ENCODE assay signal across 21 cellular contexts in the genomic region with DNA sequence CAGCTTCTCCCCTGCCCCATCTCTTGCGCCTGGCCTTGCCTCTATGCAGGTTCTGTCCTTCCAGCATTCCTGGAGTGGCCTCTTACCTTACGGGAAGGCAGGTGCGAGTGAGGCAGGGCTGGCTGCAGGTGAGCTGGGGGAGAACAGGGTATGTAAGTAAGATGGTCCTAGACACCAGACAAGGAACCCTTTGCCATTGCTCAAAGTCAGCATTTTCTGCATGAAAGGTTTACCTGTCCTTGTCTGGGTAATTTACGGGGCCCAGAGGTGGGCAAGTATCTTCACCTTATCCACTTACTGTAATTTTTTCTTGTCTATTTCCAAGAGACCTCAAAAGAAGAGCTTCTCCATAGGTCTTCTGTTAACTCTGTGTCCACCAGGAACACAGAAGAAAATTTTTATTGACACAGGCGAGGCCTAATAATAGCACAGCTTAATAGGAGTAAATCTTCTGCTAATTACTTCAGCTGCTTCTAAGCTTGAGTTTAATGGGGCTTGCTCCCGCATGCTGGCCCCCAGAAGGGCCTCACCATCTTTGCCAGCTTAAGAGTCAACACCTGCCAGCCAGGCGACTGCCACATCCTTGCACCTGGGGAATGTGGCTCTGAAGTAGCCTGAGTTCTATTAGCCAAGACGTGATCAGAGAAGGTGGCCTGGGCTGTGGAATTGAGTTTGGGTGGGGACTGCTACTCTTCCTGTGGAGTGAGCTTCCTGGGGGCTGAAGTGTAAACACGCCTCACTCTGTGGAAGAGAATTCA. TPM values are rescaled to one million over a fixed set of nuclear protein-coding genes. Genes with fewer than 3 reads are reported as not detected.
A peak's percentile ranks its signal among the peaks of the same experiment; 100 is the strongest.
DNase-seq lines count a peak whose midpoint lies in the region; TF ChIP-seq lines count a peak whose summit lies in the region.
"Had no signal": no experiment of that assay in that cellular context is flagged by ENCODE, and none has a peak within 500 bp of the region (broad histone marks: within the 10 kb centered on the region; RNA-seq: fewer than 3 reads in every experiment).

No MANE protein-coding gene starts in this region.

- no peak overlapping the region for H3K18ac ChIP-seq in mesenchymal stem cell (ENCODE audit: low read depth in 1 of 2, low read length in 2 of 2)

- no peaks in the 10 kb centered on the region for H3F3A ChIP-seq in MM.1S (ENCODE audit: insufficient read depth, low read length)

- no peaks in the 10 kb centered on the region for H4K20me1 ChIP-seq in MM.1S (ENCODE audit: insufficient read depth, low read length)
- H4K20me1 ChIP-seq: BLaER1 had no signal

- no peak for TF ChIP-seq EP300 in suprapubic skin (IDR thresholded peaks at IDR 0.05)

- H3K36me3 ChIP-seq in KOPT-K1 (ENCODE audit: insufficient read depth, low read length) = no peaks in the 10 kb centered on the region
- no peaks in the 10 kb centered on the region for H3K36me3 ChIP-seq in mesenchymal stem cell (ENCODE audit: control insufficient read depth in 1 of 2, insufficient read depth in 2 of 2, low read depth in 1 of 2, low read length in 2 of 2)
- H3K36me3 ChIP-seq in suprapubic skin = no peaks in the 10 kb centered on the region
- H3K36me3 ChIP-seq in MM.1S (replicated peaks; ENCODE audit: insufficient read depth, low read length) = no peaks in the 10 kb centered on the region
- H3K36me3 ChIP-seq: BLaER1 had no signal

- H2BK5ac ChIP-seq in mesenchymal stem cell (ENCODE audit: low read depth, low read length, poor library complexity, severe bottlenecking) = no peak overlapping the region

- peaks cover 8% of the 10 kb centered on the region for H3K4me1 Mint-ChIP-seq in chondrocyte (ENCODE audit: low read depth)
- H3K4me1 Mint-ChIP-seq: CD8-positive, alpha-beta memory T cell had no signal

- no peak overlapping the region for H3K23ac ChIP-seq in mesenchymal stem cell (ENCODE audit: low read length in 2 of 2)

- H3K36me3 Mint-ChIP-seq in chondrocyte (ENCODE audit: low read depth) = no peaks in the 10 kb centered on the region

- H2AK5ac ChIP-seq in mesenchymal stem cell (ENCODE audit: low read length, severe bottlenecking) = no peak overlapping the region

- DNase-seq in NCI-H1417 (lab: John Stamatoyannopoulos, UW) (peak in 2 of 3 experiments; percentile 32 to 69), NCI-H1417 treated with DMSO at 0.1 percent for 48 hours (lab: John Stamatoyannopoulos, UW) (no peak), NCI-H524 (lab: John Stamatoyannopoulos, UW) (peak; percentile 89 to 96), mesenchymal stem cell (no peak), chondrocyte (ENCODE audit: low spot score) (no peak), suprapubic skin (ENCODE audit: low spot score in 2 of 2) (no peak), MM.1S (no peak)
- DNase-seq: 8988T; CD8-positive, alpha-beta memory T cell; H7; IMR-90; NCI-H1694 treated with DMSO at 0.1 percent for 48 hours; NCI-H446 treated with DMSO at 0.1 percent for 48 hours; NK-92 treated with Interleukin-12 subunit alpha and Interleukin-12 subunit beta, amount 100 ng/mL, for 24 hours; OCI-M1; RPMI8226; SIG-M5 had no signal

- WGBS in mesenchymal stem cell = 88% methylated on average over 9 of the region's 9 CpGs
- WGBS in suprapubic skin = 87% methylated on average over 9 of the region's 9 CpGs

- H2AFZ ChIP-seq in mesenchymal stem cell (ENCODE audit: low read depth, low read length) (no peak overlapping the region), MM.1S (ENCODE audit: low read length) (no peak overlapping the region)

- H2BK120ac ChIP-seq in mesenchymal stem cell (ENCODE audit: low read depth, low read length) = no peak overlapping the region

- H3K27ac Mint-ChIP-seq in chondrocyte (ENCODE audit: unreplicated experiment) = no peak overlapping the region

- no peaks in the 10 kb centered on the region for H3K79me2 ChIP-seq in MM.1S (ENCODE audit: low read length)

- no peak for TF ChIP-seq POLR2A in suprapubic skin (IDR thresholded peaks at IDR 0.05)

- peak overlapping the region; percentile 14 for H4K8ac ChIP-seq in mesenchymal stem cell (ENCODE audit: low read length)

- H2BK12ac ChIP-seq in mesenchymal stem cell (ENCODE audit: low read length in 2 of 2) = no peak overlapping the region

- H3K9ac ChIP-seq in mesenchymal stem cell (ENCODE audit: low read length) = no peak overlapping the region
- H3K9ac ChIP-seq in MM.1S (ENCODE audit: low read length) = no peak overlapping the region
- H3K9ac ChIP-seq: BLaER1 had no signal

- H3K27ac ChIP-seq in KOPT-K1 (ENCODE audit: low read depth, low read length, poor library complexity, severe bottlenecking) = peak overlapping the region; percentile 2
- no peak overlapping the region for H3K27ac ChIP-seq in mesenchymal stem cell (ENCODE audit: low read length, poor library complexity, severe bottlenecking)
- H3K27ac ChIP-seq in suprapubic skin = no peak overlapping the region
- H3K27ac ChIP-seq in MM.1S (ENCODE audit: low read length) = no peak overlapping the region
- H3K27ac ChIP-seq: BLaER1 had no signal

- H3K4me2 ChIP-seq in mesenchymal stem cell (ENCODE audit: low read length, poor library complexity, severe bottlenecking) (no peak overlapping the region), MM.1S (ENCODE audit: low read depth, low read length) (no peak overlapping the region)
- H3K4me2 ChIP-seq: BLaER1 had no signal

- no peak overlapping the region for H3K4ac ChIP-seq in mesenchymal stem cell (ENCODE audit: low read depth in 1 of 2, low read length in 2 of 2)

- H3K4me1 ChIP-seq in mesenchymal stem cell (ENCODE audit: control insufficient read depth, insufficient read depth, low read depth, low read length) (peaks cover 2% of the 10 kb centered on the region), suprapubic skin (peaks cover 9% of the 10 kb centered on the region), MM.1S (ENCODE audit: low read length) (no peaks in the 10 kb centered on the region)

- H2BK15ac ChIP-seq in mesenchymal stem cell (ENCODE audit: low read depth, poor library complexity, severe bottlenecking) = no peak overlapping the region

- peaks cover 14% of the 10 kb centered on the region for H3K27me3 Mint-ChIP-seq in chondrocyte (ENCODE audit: low read depth)
- H3K27me3 Mint-ChIP-seq: CD8-positive, alpha-beta memory T cell had no signal

- H3K4me3 Mint-ChIP-seq in chondrocyte (ENCODE audit: unreplicated experiment) = no peak overlapping the region
- H3K4me3 Mint-ChIP-seq: CD8-positive, alpha-beta memory T cell had no signal

- TF ChIP-seq CTCF in chondrocyte (IDR thresholded peaks at IDR 0.05) (no peak), suprapubic skin (IDR thresholded peaks at IDR 0.05) (no peak), MM.1S (IDR thresholded peaks at IDR 0.05; ENCODE audit: low read length) (no peak)

- H3K9me2 ChIP-seq in MM.1S (replicated peaks; ENCODE audit: insufficient read depth, low read length) = no peaks in the 10 kb centered on the region

- H3K4me3 ChIP-seq in mesenchymal stem cell (ENCODE audit: insufficient read depth in 1 of 2, low read depth in 1 of 2, low read length in 2 of 2) (no peak overlapping the region), suprapubic skin (no peak overlapping the region), MM.1S (ENCODE audit: low read length) (no peak overlapping the region)
- H3K4me3 ChIP-seq: BLaER1 had no signal

- H3K9me3 Mint-ChIP-seq in chondrocyte (ENCODE audit: low read depth) = no peaks in the 10 kb centered on the region
- H3K9me3 Mint-ChIP-seq: CD8-positive, alpha-beta memory T cell had no signal

- no peaks in the 10 kb centered on the region for H3K79me1 ChIP-seq in mesenchymal stem cell (replicated peaks; ENCODE audit: low read length, poor library complexity, severe bottlenecking)

- no peak overlapping the region for H4K91ac ChIP-seq in mesenchymal stem cell (ENCODE audit: low read length)

- H3K27me3 ChIP-seq in mesenchymal stem cell (ENCODE audit: control insufficient read depth in 1 of 2, insufficient read depth in 1 of 2, low read length in 2 of 2) (peaks cover 7 to 52% of the 10 kb centered on the region in 2 experiments), suprapubic skin (no peaks in the 10 kb centered on the region), MM.1S (replicated peaks; ENCODE audit: insufficient read depth, low read length) (no peaks in the 10 kb centered on the region)
- H3K27me3 ChIP-seq: BLaER1 had no signal

- no peak overlapping the region for H3K14ac ChIP-seq in mesenchymal stem cell (ENCODE audit: low read length in 2 of 2)

- no peaks in the 10 kb centered on the region for H3K9me3 ChIP-seq in KOPT-K1 (ENCODE audit: insufficient read depth, low read length, poor library complexity, severe bottlenecking)
- no peaks in the 10 kb centered on the region for H3K9me3 ChIP-seq in mesenchymal stem cell (ENCODE audit: control insufficient read depth, low read length)
- H3K9me3 ChIP-seq in suprapubic skin = no peaks in the 10 kb centered on the region
- H3K9me3 ChIP-seq in MM.1S (replicated peaks; ENCODE audit: insufficient read depth, low read length) = no peaks in the 10 kb centered on the region
- H3K9me3 ChIP-seq: BLaER1 had no signal

RNA-seq across cellular contexts. Expression of gene PCARE, which starts 27.1 kb away (rescaled TPM):
- not detected for polyA plus RNA-seq in mesenchymal stem cell (2013, experiment 1 of 2)
- not detected for polyA plus RNA-seq in mesenchymal stem cell (2013, experiment 2 of 2)
- not detected in 3 replicates for total RNA-seq in chondrocyte
- under 1 TPM; 0.04 to 0.34 (median 0.14) TPM for total RNA-seq in suprapubic skin
- total RNA-seq: CD8-positive, alpha-beta memory T cell; H7; HT-29; IMR-90; T-helper 1 cell treated with Interleukin-12 subunit alpha and Interleukin-12 subunit beta and Interleukin-4 antibody, amounts not matched to agents 30 ng/mL and 1 ng/mL, for 36 hours had no signal
- polyA plus RNA-seq: CD8-positive, alpha-beta memory T cell; IMR-90 had no signal

Comparison
In these comparisons a context has a peak if more than half of its experiments do, and no peak if none do; other contexts are left out.
1. DNase-seq: peak in NCI-H1417 (2 of 3) and NCI-H524 (2 of 2); none in NCI-H1417 treated with DMSO at 0.1 percent for 48 hours (single experiment), mesenchymal stem cell (single experiment), chondrocyte (single experiment), suprapubic skin (0 of 2) and MM.1S (single experiment).